Comparison of ENCODE assay signal across 26 cellular contexts in genomic region chr15:85757073-85757938, GRCh38. TPM values are rescaled to one million over a fixed set of nuclear protein-coding genes. Genes with fewer than 3 reads are reported as not detected.
A peak's percentile ranks its signal among the peaks of the same experiment; 100 is the strongest.
DNase-seq lines count a peak whose midpoint lies in the region; ATAC-seq and TF ChIP-seq lines count a peak whose summit lies in the region.
"Had no signal": no experiment of that assay in that cellular context is flagged by ENCODE, and none has a peak within 500 bp of the region (broad histone marks: within the 10 kb centered on the region; RNA-seq: fewer than 3 reads in every experiment).

No MANE protein-coding gene starts in this region.

- dilution Hi-C loops in mammary epithelial cell (cut with HindIII; ENCODE audit: low sequenced_read_pairs): no loop called here

- H3K27me3 Mint-ChIP-seq in glutamatergic neuron (ENCODE audit: unreplicated experiment) (peaks cover 15% of the 10 kb centered on the region), neural progenitor cell (ENCODE audit: insufficient read depth, low read depth) (no peaks in the 10 kb centered on the region)
- H3K27me3 Mint-ChIP-seq: activated CD4-positive, alpha-beta T cell treated with anti-CD3 and anti-CD28 coated beads, Interleukin-2, amount 10 ng/mL, durations not matched to agents 7 days and 5 days; activated CD8-positive, alpha-beta memory T cell treated with anti-CD3 and anti-CD28 coated beads, Interleukin-2, amount 10 ng/mL, durations not matched to agents 7 days and 5 days; activated naive CD8-positive, alpha-beta T cell; activated T-helper 17 cell treated with anti-CD3 and anti-CD28 coated beads, Interleukin-2, amount 50 U/mL, for 72 hours; naive B cell had no signal

- H3K36me3 ChIP-seq in breast epithelium: no peaks in the 10 kb centered on the region
- no peaks in the 10 kb centered on the region for H3K36me3 ChIP-seq in mammary epithelial cell (ENCODE audit: insufficient read depth, low read length)
- H3K36me3 ChIP-seq in neural progenitor cell: no peaks in the 10 kb centered on the region
- H3K36me3 ChIP-seq: upper lobe of left lung had no signal

- H3K27ac Mint-ChIP-seq in glutamatergic neuron (ENCODE audit: unreplicated experiment) (peak overlapping the region; percentile 48), neural progenitor cell (peak overlapping the region; percentile 89)
- H3K27ac Mint-ChIP-seq: activated CD4-positive, alpha-beta T cell treated with anti-CD3 and anti-CD28 coated beads, Interleukin-2, amount 10 ng/mL, durations not matched to agents 7 days and 5 days; activated CD8-positive, alpha-beta memory T cell treated with anti-CD3 and anti-CD28 coated beads, Interleukin-2, amount 10 ng/mL, durations not matched to agents 7 days and 5 days; activated naive CD8-positive, alpha-beta T cell; activated T-helper 17 cell treated with anti-CD3 and anti-CD28 coated beads, Interleukin-2, amount 50 U/mL, for 72 hours; T-helper 2 cell treated with Interferon-gamma antibody and Interleukin-4, amounts not matched to agents 5 μg/mL and 100 μg/mL, for 36 hours had no signal

- no peak for TF ChIP-seq POLR2A in breast epithelium (IDR thresholded peaks at IDR 0.05)

- in situ Hi-C loops in mammary epithelial cell (cut with MboI; ENCODE audit: low sequenced_read_pairs in 2 of 2): no loop called here

- no peaks in the 10 kb centered on the region for H3K27me3 ChIP-seq in breast epithelium
- H3K27me3 ChIP-seq in mammary epithelial cell (ENCODE audit: insufficient read depth, low read length): no peaks in the 10 kb centered on the region
- no peaks in the 10 kb centered on the region for H3K27me3 ChIP-seq in neural progenitor cell
- H3K27me3 ChIP-seq: BLaER1, upper lobe of left lung had no signal

- WGBS in mammary epithelial cell (ENCODE audit: low coverage, missing lambda C conversion rate): 85% methylated on average over 8 of the region's 13 CpGs

- H3K9me3 ChIP-seq in breast epithelium (no peaks in the 10 kb centered on the region), mammary epithelial cell (replicated peaks; ENCODE audit: insufficient read depth, low read length) (no peaks in the 10 kb centered on the region), neural progenitor cell (ENCODE audit: low read depth) (no peaks in the 10 kb centered on the region)
- H3K9me3 ChIP-seq: BLaER1, upper lobe of left lung had no signal

- TF ChIP-seq CTCF in breast epithelium (IDR thresholded peaks at IDR 0.05) (no peak), mammary epithelial cell (conservative IDR thresholded peaks at IDR 0.05 in 1 of 2, IDR thresholded peaks at IDR 0.05 in 1 of 2; ENCODE audit: extremely low read depth in 1 of 2, insufficient read depth in 1 of 2, low read depth in 1 of 2, low read length in 2 of 2) (no peak), glutamatergic neuron (IDR thresholded peaks at IDR 0.05; ENCODE audit: partially characterized antibody, unreplicated experiment) (no peak), neural progenitor cell (IDR thresholded peaks at IDR 0.05) (no peak)

- H3K4me3 ChIP-seq in breast epithelium: no peak overlapping the region
- no peak overlapping the region for H3K4me3 ChIP-seq in mammary epithelial cell (replicated peaks in 1 of 3; ENCODE audit: insufficient read depth in 1 of 3, low read depth in 2 of 3, low read length in 3 of 3)
- H3K4me3 ChIP-seq in neural progenitor cell: no peak overlapping the region
- H3K4me3 ChIP-seq: BLaER1, upper lobe of left lung had no signal

- H3K27ac ChIP-seq in breast epithelium (peak overlapping the region; percentile 69 to 77), mammary epithelial cell (ENCODE audit: insufficient read depth, low read depth, low read length) (no peak overlapping the region), neural progenitor cell (no peak overlapping the region)
- H3K27ac ChIP-seq: BLaER1, upper lobe of left lung, VCaP had no signal

- intact Hi-C loops in breast epithelium (cut with DNase I; ENCODE audit: low total_unique reads): no loop called here
- intact Hi-C loops in mammary epithelial cell (cut with micrococcal nuclease): no loop called here

- no peaks in the 10 kb centered on the region for H3K36me3 Mint-ChIP-seq in glutamatergic neuron (ENCODE audit: unreplicated experiment)
- peaks cover 37% of the 10 kb centered on the region for H3K36me3 Mint-ChIP-seq in neural progenitor cell
- H3K36me3 Mint-ChIP-seq: activated CD8-positive, alpha-beta memory T cell treated with anti-CD3 and anti-CD28 coated beads, Interleukin-2, amount 10 ng/mL, durations not matched to agents 7 days and 5 days; naive B cell had no signal

- H3K9ac ChIP-seq in mammary epithelial cell (ENCODE audit: insufficient read depth, low read length) (no peak overlapping the region), neural progenitor cell (no peak overlapping the region)
- H3K9ac ChIP-seq: BLaER1 had no signal

- H2AFZ ChIP-seq in mammary epithelial cell (ENCODE audit: low read depth, low read length) (no peak overlapping the region), neural progenitor cell (replicated peaks) (no peak overlapping the region)

- no peak overlapping the region for H3K4me2 ChIP-seq in mammary epithelial cell (ENCODE audit: insufficient read depth, low read depth, low read length)
- no peak overlapping the region for H3K4me2 ChIP-seq in neural progenitor cell
- H3K4me2 ChIP-seq: BLaER1 had no signal

- peaks cover 0 to 5% of the 10 kb centered on the region in 2 donors for H3K4me1 ChIP-seq in breast epithelium
- peaks cover 37% of the 10 kb centered on the region for H3K4me1 ChIP-seq in mammary epithelial cell (ENCODE audit: insufficient read depth, low read length)
- peaks cover 6% of the 10 kb centered on the region for H3K4me1 ChIP-seq in neural progenitor cell

- H3K9me3 Mint-ChIP-seq in glutamatergic neuron (ENCODE audit: unreplicated experiment): peaks cover 17% of the 10 kb centered on the region
- H3K9me3 Mint-ChIP-seq in neural progenitor cell: no peaks in the 10 kb centered on the region
- H3K9me3 Mint-ChIP-seq: activated CD4-positive, alpha-beta T cell treated with anti-CD3 and anti-CD28 coated beads, Interleukin-2, amount 10 ng/mL, durations not matched to agents 7 days and 5 days; activated T-helper 17 cell treated with anti-CD3 and anti-CD28 coated beads, Interleukin-2, amount 50 U/mL, for 72 hours; H9; naive B cell; T-helper 2 cell treated with Interferon-gamma antibody and Interleukin-4, amounts not matched to agents 5 μg/mL and 100 μg/mL, for 36 hours had no signal

- H3F3A ChIP-seq in neural progenitor cell (ENCODE audit: low read depth): peaks cover 17% of the 10 kb centered on the region

- no peaks in the 10 kb centered on the region for H3K79me2 ChIP-seq in mammary epithelial cell (ENCODE audit: insufficient read depth, low read length)
- no peaks in the 10 kb centered on the region for H3K79me2 ChIP-seq in neural progenitor cell (ENCODE audit: low read depth)

- DNase-seq in breast epithelium (ENCODE audit: low spot score in 2 of 2) (peak in 1 of 2 donors; percentile 0), mammary epithelial cell (no peak), glutamatergic neuron (no peak), neural progenitor cell (ENCODE audit: low spot score) (no peak), retina (no peak), HPDE6-E6E7 (ENCODE audit: extremely low spot score) (no peak), DMS53 (lab: John Stamatoyannopoulos, UW) (no peak)
- DNase-seq: activated CD4-positive, alpha-beta T cell treated with anti-CD3 and anti-CD28 coated beads, Interleukin-2, amount 10 ng/mL, durations not matched to agents 7 days and 5 days; activated CD8-positive, alpha-beta memory T cell treated with anti-CD3 and anti-CD28 coated beads, Interleukin-2, amount 10 ng/mL, durations not matched to agents 7 days and 5 days; cerebellar nuclear complex; COR-L47; DND-41; H9; mesendoderm; naive B cell; NCI-H1092 treated with DMSO at 0.1 percent for 48 hours; NCI-H1930; NCI-H2227 treated with DMSO at 0.1 percent for 48 hours; RPMI8226 had no signal

- H4K20me1 ChIP-seq in mammary epithelial cell (ENCODE audit: insufficient read depth, low read length) (no peaks in the 10 kb centered on the region), neural progenitor cell (ENCODE audit: low read depth) (peaks cover 5% of the 10 kb centered on the region)

- no TSS peak for BruUV-seq in mammary epithelial cell (replicated peaks; lab: Mats Ljungman, UMichigan)

- no peak overlapping the region for H3K4me3 Mint-ChIP-seq in glutamatergic neuron (ENCODE audit: unreplicated experiment)
- no peak overlapping the region for H3K4me3 Mint-ChIP-seq in neural progenitor cell
- H3K4me3 Mint-ChIP-seq: activated CD4-positive, alpha-beta T cell treated with anti-CD3 and anti-CD28 coated beads, Interleukin-2, amount 10 ng/mL, durations not matched to agents 7 days and 5 days; activated CD8-positive, alpha-beta memory T cell treated with anti-CD3 and anti-CD28 coated beads, Interleukin-2, amount 10 ng/mL, durations not matched to agents 7 days and 5 days; activated naive CD8-positive, alpha-beta T cell; activated T-helper 17 cell treated with anti-CD3 and anti-CD28 coated beads, Interleukin-2, amount 50 U/mL, for 72 hours; H9; naive B cell; T-helper 2 cell treated with Interferon-gamma antibody and Interleukin-4, amounts not matched to agents 5 μg/mL and 100 μg/mL, for 36 hours had no signal

- H3K4me1 Mint-ChIP-seq in glutamatergic neuron (ENCODE audit: low read depth, unreplicated experiment): peaks cover 17% of the 10 kb centered on the region
- H3K4me1 Mint-ChIP-seq in neural progenitor cell: peaks cover 32% of the 10 kb centered on the region

- CTCF ChIA-PET in mammary epithelial cell (lab: Charles Lee; ENCODE audit: low non-redundant PET): no interaction called here

- ATAC-seq in GM21619 (IDR thresholded peaks at IDR 0.05; ENCODE audit: unreplicated experiment): no peak
- ATAC-seq: activated CD8-positive, alpha-beta memory T cell treated with anti-CD3 and anti-CD28 coated beads, Interleukin-2, amount 10 ng/mL, durations not matched to agents 7 days and 5 days; activated T-helper 17 cell treated with anti-CD3 and anti-CD28 coated beads, Interleukin-2, amount 50 U/mL, for 72 hours had no signal

RNA-seq across cellular contexts. Expression of gene KLHL25, which starts 37.4 kb away (rescaled TPM):
- 10 to 100 TPM; 10.9 to 21.0 (median 15.1) TPM for total RNA-seq in breast epithelium
- 10 to 100 TPM in 1 of 2 donors, 1 to 10 TPM in 1; 7.7 to 12.2 TPM for total RNA-seq in mammary epithelial cell
- 4.6 TPM for polyA plus RNA-seq in mammary epithelial cell
- 7.0 TPM for polyA minus RNA-seq in mammary epithelial cell
- 45.1 TPM for total RNA-seq in glutamatergic neuron (ENCODE audit: unreplicated experiment)
- 12.1 and 25.3 TPM in 2 replicates for total RNA-seq in neural progenitor cell (ENCODE audit: low replicate concordance)

Comparison
In these comparisons a context has a peak if more than half of its experiments do, and no peak if none do; other contexts are left out.
1. H3K27ac ChIP-seq: peak in breast epithelium (2 of 2); none in mammary epithelial cell (single experiment) and neural progenitor cell (single experiment).